2 cellular contexts compared by ENCODE assay signal in the genomic region with DNA sequence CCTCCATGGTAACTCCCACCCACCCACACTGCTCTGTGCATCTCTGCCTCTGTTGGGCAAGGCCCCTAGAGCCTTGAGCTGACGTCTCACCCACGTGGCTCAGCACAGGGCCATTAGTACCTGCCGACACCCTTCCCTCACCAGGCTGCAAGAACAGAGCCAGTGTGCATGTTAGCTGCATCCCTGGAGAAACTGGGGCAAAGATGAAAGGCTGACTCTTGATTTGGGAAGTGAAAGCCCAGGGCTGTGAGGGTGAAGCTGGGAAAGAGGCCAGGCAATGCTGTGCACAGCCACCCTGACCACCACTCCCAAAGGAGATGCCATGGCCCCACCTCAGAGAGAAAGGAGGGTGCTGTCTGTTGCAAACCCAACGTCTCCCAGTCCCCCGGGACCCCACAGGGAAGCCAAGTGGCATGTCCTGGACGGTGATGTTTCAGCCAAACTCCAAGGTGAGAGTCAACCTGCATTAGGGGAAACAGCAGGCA.
TF ChIP-seq lines count a peak whose summit lies in the region.

No MANE protein-coding gene starts in this region.

TF ChIP-seq in A549, 52 proteins besides CTCF, POLR2A, EP300 and RAD21:
- TF ChIP-seq SMC3 (IDR thresholded peaks at IDR 0.05): no peak
- no peak for TF ChIP-seq FOXS1 (CRISPR knock-in tag; IDR thresholded peaks at IDR 0.05)
- no peak for TF ChIP-seq HOXB5 (CRISPR knock-in tag; IDR thresholded peaks at IDR 0.05)
- TF ChIP-seq ZFP36 (IDR thresholded peaks at IDR 0.05; ENCODE audit: borderline replicate concordance, partially characterized antibody): no peak
- no peak for TF ChIP-seq JUNB (IDR thresholded peaks at IDR 0.05)
- 0 out of 2 replicates have a peak, but pooled peaks have one; percentile 4 for TF ChIP-seq NFE2L2 (conservative IDR thresholded peaks at IDR 0.05; ENCODE audit: low read length)

TF ChIP-seq in HCT116, 20 proteins besides CTCF, POLR2A, EP300 and RAD21:
- no peak for TF ChIP-seq SP1 (IDR thresholded peaks at IDR 0.05; ENCODE audit: low read depth)
- no peak for TF ChIP-seq FOSL1 (IDR thresholded peaks at IDR 0.05; ENCODE audit: low read depth)
- no peak for TF ChIP-seq EGR1 (IDR thresholded peaks at IDR 0.05; ENCODE audit: low read depth)
- no peak for TF ChIP-seq CBX3 (IDR thresholded peaks at IDR 0.05; ENCODE audit: low read depth)
- TF ChIP-seq TCF7L2 (IDR thresholded peaks at IDR 0.05; ENCODE audit: borderline replicate concordance, extremely low read depth, insufficient read depth, insufficient read length): no peak
- no peak for TF ChIP-seq SIN3A (IDR thresholded peaks at IDR 0.05; ENCODE audit: low read depth)
- TF ChIP-seq EZH2 (IDR thresholded peaks at IDR 0.05): no peak
- TF ChIP-seq ELF1 (IDR thresholded peaks at IDR 0.05; ENCODE audit: borderline replicate concordance, low read depth): no peak
- no peak for TF ChIP-seq EZH2phosphoT487 (IDR thresholded peaks at IDR 0.05; ENCODE audit: borderline replicate concordance)
- TF ChIP-seq JUND (IDR thresholded peaks at IDR 0.05): no peak
- TF ChIP-seq ZFX (IDR thresholded peaks at IDR 0.05): no peak
- TF ChIP-seq SRF (IDR thresholded peaks at IDR 0.05; ENCODE audit: low read depth): no peak
- TF ChIP-seq ZNF274 (IDR thresholded peaks at IDR 0.05; ENCODE audit: low read depth, low read length): no peak
- TF ChIP-seq, protein P1, sequence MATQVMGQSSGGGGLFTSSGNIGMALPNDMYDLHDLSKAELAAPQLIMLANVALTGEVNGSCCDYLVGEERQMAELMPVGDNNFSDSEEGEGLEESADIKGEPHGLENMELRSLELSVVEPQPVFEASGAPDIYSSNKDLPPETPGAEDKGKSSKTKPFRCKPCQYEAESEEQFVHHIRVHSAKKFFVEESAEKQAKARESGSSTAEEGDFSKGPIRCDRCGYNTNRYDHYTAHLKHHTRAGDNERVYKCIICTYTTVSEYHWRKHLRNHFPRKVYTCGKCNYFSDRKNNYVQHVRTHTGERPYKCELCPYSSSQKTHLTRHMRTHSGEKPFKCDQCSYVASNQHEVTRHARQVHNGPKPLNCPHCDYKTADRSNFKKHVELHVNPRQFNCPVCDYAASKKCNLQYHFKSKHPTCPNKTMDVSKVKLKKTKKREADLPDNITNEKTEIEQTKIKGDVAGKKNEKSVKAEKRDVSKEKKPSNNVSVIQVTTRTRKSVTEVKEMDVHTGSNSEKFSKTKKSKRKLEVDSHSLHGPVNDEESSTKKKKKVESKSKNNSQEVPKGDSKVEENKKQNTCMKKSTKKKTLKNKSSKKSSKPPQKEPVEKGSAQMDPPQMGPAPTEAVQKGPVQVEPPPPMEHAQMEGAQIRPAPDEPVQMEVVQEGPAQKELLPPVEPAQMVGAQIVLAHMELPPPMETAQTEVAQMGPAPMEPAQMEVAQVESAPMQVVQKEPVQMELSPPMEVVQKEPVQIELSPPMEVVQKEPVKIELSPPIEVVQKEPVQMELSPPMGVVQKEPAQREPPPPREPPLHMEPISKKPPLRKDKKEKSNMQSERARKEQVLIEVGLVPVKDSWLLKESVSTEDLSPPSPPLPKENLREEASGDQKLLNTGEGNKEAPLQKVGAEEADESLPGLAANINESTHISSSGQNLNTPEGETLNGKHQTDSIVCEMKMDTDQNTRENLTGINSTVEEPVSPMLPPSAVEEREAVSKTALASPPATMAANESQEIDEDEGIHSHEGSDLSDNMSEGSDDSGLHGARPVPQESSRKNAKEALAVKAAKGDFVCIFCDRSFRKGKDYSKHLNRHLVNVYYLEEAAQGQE (IDR thresholded peaks at IDR 0.05; ENCODE audit: low read depth): no peak
- TF ChIP-seq MAX (IDR thresholded peaks at IDR 0.05): no peak
- no peak for TF ChIP-seq CEBPB (IDR thresholded peaks at IDR 0.05; ENCODE audit: low read depth)
- no peak for TF ChIP-seq ATF3 (IDR thresholded peaks at IDR 0.05)
